28 cellular contexts compared by ENCODE assay signal in genomic region chr2:73762571-73762970, GRCh38. TPM values are rescaled to one million over a fixed set of nuclear protein-coding genes. Genes with fewer than 3 reads are reported as not detected.
"Had no signal": no experiment of that assay in that cellular context is flagged by ENCODE, and none has a peak within 500 bp of the region (broad histone marks: within the 10 kb centered on the region; RNA-seq: fewer than 3 reads in every experiment).

No MANE protein-coding gene starts in this region.

- H3K9me3 Mint-ChIP-seq: activated CD8-positive, alpha-beta T cell treated with anti-CD3 and anti-CD28 coated beads for 36 hours; activated naive CD4-positive, alpha-beta T cell treated with anti-CD3 and anti-CD28 coated beads, Interleukin-2, amount 50 U/mL, for 72 hours; natural killer cell treated with Interleukin-12 subunit alpha and Interleukin-12 subunit beta and Interleukin-15 and Interleukin-18, amount 100 ng/mL, for 72 hours; stimulated activated naive B cell treated with anti-CD40 and anti-IgM and Interleukin-4, amounts not matched to agents 10 μg/mL and 1 μg/mL and 100 μg/mL, for 72 hours had no signal

- ATAC-seq: activated CD8-positive, alpha-beta T cell treated with anti-CD3 and anti-CD28 coated beads for 36 hours; activated naive CD4-positive, alpha-beta T cell treated with anti-CD3 and anti-CD28 coated beads, Interleukin-2, amount 50 U/mL, for 72 hours; body of pancreas; natural killer cell treated with Interleukin-12 subunit alpha and Interleukin-12 subunit beta and Interleukin-15 and Interleukin-18, amount 100 ng/mL, for 72 hours; stimulated activated naive B cell treated with anti-CD40 and anti-IgM and Interleukin-4, amounts not matched to agents 10 μg/mL and 1 μg/mL and 100 μg/mL, for 72 hours had no signal

- H3K27ac Mint-ChIP-seq: activated CD8-positive, alpha-beta T cell treated with anti-CD3 and anti-CD28 coated beads for 36 hours; natural killer cell treated with Interleukin-12 subunit alpha and Interleukin-12 subunit beta and Interleukin-15 and Interleukin-18, amount 100 ng/mL, for 72 hours; stimulated activated naive B cell treated with anti-CD40 and anti-IgM and Interleukin-4, amounts not matched to agents 10 μg/mL and 1 μg/mL and 100 μg/mL, for 72 hours had no signal

- H3K27ac ChIP-seq: body of pancreas, esophagus squamous epithelium, right atrium auricular region, skin epidermis, thyroid gland, VCaP had no signal

- DNase-seq: activated CD4-positive, alpha-beta T cell treated with anti-CD3 and anti-CD28 coated beads for 4 hours; activated CD8-positive, alpha-beta T cell treated with anti-CD3 and anti-CD28 coated beads for 36 hours; activated gamma-delta T cell; activated T-cell treated with anti-CD3 and anti-CD28 coated beads, Interleukin-2, amount 50 U/mL, for 48 hours; amniotic stem cell; body of pancreas; central memory CD4-positive, alpha-beta T cell; cortex of kidney; effector CD8-positive, alpha-beta T cell; esophagus squamous epithelium; hypothalamus; mesenchymal stem cell; nucleus accumbens; posterior cingulate gyrus; stimulated activated CD4-positive, alpha-beta T cell treated with anti-CD3 and anti-CD28 coated beads, Interleukin-15, amount 100 ng/mL, for 24 hours; stimulated activated CD4-positive, alpha-beta T cell treated with anti-CD3 and anti-CD28 coated beads, Interleukin-4, amount 100 ng/mL, for 1 hour; stimulated activated naive B cell treated with anti-CD40 and anti-IgM and Interleukin-4, amounts not matched to agents 10 μg/mL and 1 μg/mL and 100 μg/mL, for 72 hours; thyroid gland had no signal

- H3K4me3 Mint-ChIP-seq: activated CD8-positive, alpha-beta T cell treated with anti-CD3 and anti-CD28 coated beads for 36 hours; natural killer cell treated with Interleukin-12 subunit alpha and Interleukin-12 subunit beta and Interleukin-15 and Interleukin-18, amount 100 ng/mL, for 72 hours; stimulated activated naive B cell treated with anti-CD40 and anti-IgM and Interleukin-4, amounts not matched to agents 10 μg/mL and 1 μg/mL and 100 μg/mL, for 72 hours had no signal

- H3K9me3 ChIP-seq: body of pancreas, esophagus squamous epithelium, right atrium auricular region, thyroid gland had no signal

- H3K27me3 ChIP-seq: body of pancreas, esophagus squamous epithelium, right atrium auricular region, thyroid gland had no signal

- H3K27me3 Mint-ChIP-seq: activated CD8-positive, alpha-beta T cell treated with anti-CD3 and anti-CD28 coated beads for 36 hours; natural killer cell treated with Interleukin-12 subunit alpha and Interleukin-12 subunit beta and Interleukin-15 and Interleukin-18, amount 100 ng/mL, for 72 hours; stimulated activated naive B cell treated with anti-CD40 and anti-IgM and Interleukin-4, amounts not matched to agents 10 μg/mL and 1 μg/mL and 100 μg/mL, for 72 hours had no signal

- H3K4me3 ChIP-seq: body of pancreas, esophagus squamous epithelium, right atrium auricular region, skin epidermis, thyroid gland had no signal

- H3K4me1 ChIP-seq: body of pancreas had no signal

RNA-seq across cellular contexts. Expression of gene C2orf78, which starts 21.4 kb away (rescaled TPM):
- total RNA-seq: activated CD8-positive, alpha-beta T cell treated with anti-CD3 and anti-CD28 coated beads for 36 hours; activated naive CD4-positive, alpha-beta T cell treated with anti-CD3 and anti-CD28 coated beads, Interleukin-2, amount 50 U/mL, for 72 hours; body of pancreas; endothelial cell of umbilical vein; esophagus squamous epithelium; fibroblast of villous mesenchyme; glomerular endothelial cell; kidney epithelial cell; liver; natural killer cell treated with Interleukin-12 subunit alpha and Interleukin-12 subunit beta and Interleukin-15 and Interleukin-18, amount 100 ng/mL, for 72 hours; right atrium auricular region; thyroid gland had no signal
- polyA plus RNA-seq: endothelial cell of umbilical vein had no signal
